In the genomic region with DNA sequence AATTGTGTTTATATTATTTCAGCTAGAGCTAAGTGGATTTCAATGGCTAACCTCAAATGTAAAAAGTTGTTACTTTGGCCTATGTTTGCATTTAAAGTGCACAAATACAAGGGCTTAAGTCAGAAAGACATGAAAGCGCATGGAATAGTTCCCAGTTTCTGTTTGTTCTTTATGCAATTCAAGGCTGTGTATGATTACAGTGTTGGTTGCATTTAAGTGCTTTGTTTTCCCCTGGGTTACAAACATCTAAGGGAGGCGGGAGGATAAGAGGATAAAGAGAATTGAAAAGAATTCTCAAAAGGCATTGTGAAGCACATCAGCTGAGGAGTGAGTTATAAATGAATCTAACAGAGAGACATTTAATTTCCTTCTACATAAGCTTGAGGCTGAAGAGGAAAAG, we compare ENCODE assay signal across 25 cellular contexts.
DNase-seq lines count a peak whose midpoint lies in the region; ATAC-seq and TF ChIP-seq lines count a peak whose summit lies in the region.
"Had no signal": no experiment of that assay in that cellular context is flagged by ENCODE, and none has a peak within 500 bp of the region (broad histone marks: within the 10 kb centered on the region; RNA-seq: fewer than 3 reads in every experiment).

No MANE protein-coding gene starts in this region.

- H3K27ac ChIP-seq in hepatocyte: peak overlapping the region; percentile 5
- H3K27ac ChIP-seq: ascending aorta, tibial nerve had no signal

- no peak overlapping the region for H2AFZ ChIP-seq in hepatocyte

- H3K9me3 ChIP-seq in hepatocyte (ENCODE audit: low read depth): no peaks in the 10 kb centered on the region
- H3K9me3 ChIP-seq: ascending aorta, Caco-2, MG63, tibial nerve had no signal

- TF ChIP-seq POLR2A in erythroblast (IDR thresholded peaks at IDR 0.05; ENCODE audit: low read length): no peak

- ATAC-seq in GM18907 (IDR thresholded peaks at IDR 0.05; ENCODE audit: unreplicated experiment) (no peak), HG03342 (IDR thresholded peaks at IDR 0.05; ENCODE audit: unreplicated experiment) (no peak)
- ATAC-seq: activated CD4-positive, alpha-beta T cell treated with anti-CD3 and anti-CD28 coated beads for 36 hours; naive thymus-derived CD4-positive, alpha-beta T cell; Panc1 had no signal

- TF ChIP-seq CTCF in hepatocyte (IDR thresholded peaks at IDR 0.05; ENCODE audit: poor library complexity): no peak

- no peaks in the 10 kb centered on the region for H3K4me1 ChIP-seq in hepatocyte (ENCODE audit: insufficient read depth)
- H3K4me1 ChIP-seq: ascending aorta, Caco-2 had no signal

- H3K79me2 ChIP-seq in hepatocyte: no peaks in the 10 kb centered on the region

- no peaks in the 10 kb centered on the region for H4K20me1 ChIP-seq in hepatocyte (ENCODE audit: insufficient read depth, poor library complexity, severe bottlenecking)

- H3K27me3 ChIP-seq in hepatocyte: peaks cover 23% of the 10 kb centered on the region
- H3K27me3 ChIP-seq: ascending aorta, tibial nerve had no signal

- peak; percentile 61 for DNase-seq in DMS79 (lab: John Stamatoyannopoulos, UW)
- peak; percentile 59 to 78 for DNase-seq in NCI-H1930 (lab: John Stamatoyannopoulos, UW)
- DNase-seq in NCI-H774 (lab: John Stamatoyannopoulos, UW): peak; percentile 30
- no peak for DNase-seq in hepatocyte (ENCODE audit: low spot score)
- DNase-seq in erythroblast (lab: John Stamatoyannopoulos, UW): no peak
- DNase-seq: activated CD4-positive, alpha-beta T cell treated with anti-CD3 and anti-CD28 coated beads for 36 hours; activated effector memory CD4-positive, alpha-beta T cell treated with Interleukin-2 at 50 U/mL for 16 hours; C1 segment of cervical spinal cord; Caco-2; dermis blood vessel endothelial cell; glutamatergic neuron; KBM-7; kidney; MG63; midbrain; naive thymus-derived CD4-positive, alpha-beta T cell; NCI-H1694 treated with DMSO at 0.1 percent for 48 hours; NCI-H510A; SHP77 treated with DMSO at 0.1 percent for 48 hours; stimulated activated CD4-positive, alpha-beta T cell treated with anti-CD3 and anti-CD28 coated beads, Interleukin-2, amount 100 ng/mL, for 24 hours had no signal

- H3K4me3 ChIP-seq in hepatocyte: no peak overlapping the region
- H3K4me3 ChIP-seq: ascending aorta, MG63, tibial nerve had no signal

- no peaks in the 10 kb centered on the region for H3K9me2 ChIP-seq in hepatocyte (replicated peaks; ENCODE audit: insufficient read depth)

- H3K36me3 ChIP-seq in hepatocyte (replicated peaks; ENCODE audit: insufficient read depth, low read depth): no peaks in the 10 kb centered on the region
- H3K36me3 ChIP-seq: ascending aorta, MG63, tibial nerve had no signal

- WGBS in hepatocyte (ENCODE audit: low lambda C conversion rate, missing lambda C conversion rate): 58% methylated on average over 2 of the region's 2 CpGs

- no peak overlapping the region for H3K4me2 ChIP-seq in hepatocyte

Comparison
In these comparisons a context has a peak if more than half of its experiments do, and no peak if none do; other contexts are left out.
1. DNase-seq: peak in DMS79 (single experiment), NCI-H1930 (2 of 2) and NCI-H774 (single experiment); none in hepatocyte (single experiment) and erythroblast (0 of 2).